1 cellular context compared by ENCODE assay signal in the genomic region with DNA sequence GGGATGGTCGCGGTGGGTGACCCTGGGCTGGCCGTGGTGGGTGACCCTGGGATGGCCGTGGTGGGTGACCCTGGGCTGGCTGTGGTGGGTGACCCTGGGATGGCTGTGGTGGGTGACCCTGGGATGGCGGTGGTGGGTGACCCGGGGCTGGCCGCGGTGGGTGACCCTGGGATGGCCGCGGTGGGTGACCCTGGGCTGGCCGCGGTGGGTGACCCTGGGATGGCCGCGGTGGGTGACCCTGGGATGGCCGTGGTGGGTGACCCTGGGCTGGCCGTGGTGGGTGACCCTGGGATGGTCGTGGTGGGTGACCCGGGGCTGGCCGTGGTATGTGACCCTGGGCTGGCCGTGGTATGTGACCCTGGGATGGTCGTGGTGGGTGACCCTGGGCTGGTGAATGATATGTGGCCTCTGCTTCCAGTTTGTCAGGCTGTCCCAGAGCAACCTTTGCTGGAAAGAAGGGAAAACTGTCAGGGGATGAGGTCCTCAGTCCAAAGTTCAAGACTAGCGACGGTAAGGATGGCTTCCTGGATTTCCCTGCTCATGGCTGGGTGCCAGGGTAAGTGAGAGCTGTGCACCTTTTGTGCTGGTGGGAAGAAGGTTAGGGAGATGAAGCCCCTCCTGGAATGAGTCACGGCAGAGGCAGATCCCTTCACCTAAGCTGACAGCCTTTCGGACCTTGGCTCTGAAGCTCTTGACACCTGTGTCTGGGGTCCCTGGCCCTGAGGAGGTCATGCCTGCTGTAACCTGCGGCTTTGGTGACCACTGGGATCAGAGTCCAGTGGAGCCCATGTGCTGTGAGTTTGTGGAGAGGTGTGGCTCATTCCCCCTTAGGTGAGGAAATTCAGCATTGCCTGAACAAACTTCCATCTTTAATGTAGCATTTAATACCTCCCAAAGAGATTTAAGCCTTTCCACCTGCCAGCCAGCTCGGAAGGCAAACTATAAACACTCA.
TF ChIP-seq lines count a peak whose summit lies in the region.

No MANE protein-coding gene starts in this region.

TF ChIP-seq in HepG2, 621 proteins besides CTCF, POLR2A, EP300 and RAD21 (continued from another document and continues in another):
- TF ChIP-seq, protein P1, sequence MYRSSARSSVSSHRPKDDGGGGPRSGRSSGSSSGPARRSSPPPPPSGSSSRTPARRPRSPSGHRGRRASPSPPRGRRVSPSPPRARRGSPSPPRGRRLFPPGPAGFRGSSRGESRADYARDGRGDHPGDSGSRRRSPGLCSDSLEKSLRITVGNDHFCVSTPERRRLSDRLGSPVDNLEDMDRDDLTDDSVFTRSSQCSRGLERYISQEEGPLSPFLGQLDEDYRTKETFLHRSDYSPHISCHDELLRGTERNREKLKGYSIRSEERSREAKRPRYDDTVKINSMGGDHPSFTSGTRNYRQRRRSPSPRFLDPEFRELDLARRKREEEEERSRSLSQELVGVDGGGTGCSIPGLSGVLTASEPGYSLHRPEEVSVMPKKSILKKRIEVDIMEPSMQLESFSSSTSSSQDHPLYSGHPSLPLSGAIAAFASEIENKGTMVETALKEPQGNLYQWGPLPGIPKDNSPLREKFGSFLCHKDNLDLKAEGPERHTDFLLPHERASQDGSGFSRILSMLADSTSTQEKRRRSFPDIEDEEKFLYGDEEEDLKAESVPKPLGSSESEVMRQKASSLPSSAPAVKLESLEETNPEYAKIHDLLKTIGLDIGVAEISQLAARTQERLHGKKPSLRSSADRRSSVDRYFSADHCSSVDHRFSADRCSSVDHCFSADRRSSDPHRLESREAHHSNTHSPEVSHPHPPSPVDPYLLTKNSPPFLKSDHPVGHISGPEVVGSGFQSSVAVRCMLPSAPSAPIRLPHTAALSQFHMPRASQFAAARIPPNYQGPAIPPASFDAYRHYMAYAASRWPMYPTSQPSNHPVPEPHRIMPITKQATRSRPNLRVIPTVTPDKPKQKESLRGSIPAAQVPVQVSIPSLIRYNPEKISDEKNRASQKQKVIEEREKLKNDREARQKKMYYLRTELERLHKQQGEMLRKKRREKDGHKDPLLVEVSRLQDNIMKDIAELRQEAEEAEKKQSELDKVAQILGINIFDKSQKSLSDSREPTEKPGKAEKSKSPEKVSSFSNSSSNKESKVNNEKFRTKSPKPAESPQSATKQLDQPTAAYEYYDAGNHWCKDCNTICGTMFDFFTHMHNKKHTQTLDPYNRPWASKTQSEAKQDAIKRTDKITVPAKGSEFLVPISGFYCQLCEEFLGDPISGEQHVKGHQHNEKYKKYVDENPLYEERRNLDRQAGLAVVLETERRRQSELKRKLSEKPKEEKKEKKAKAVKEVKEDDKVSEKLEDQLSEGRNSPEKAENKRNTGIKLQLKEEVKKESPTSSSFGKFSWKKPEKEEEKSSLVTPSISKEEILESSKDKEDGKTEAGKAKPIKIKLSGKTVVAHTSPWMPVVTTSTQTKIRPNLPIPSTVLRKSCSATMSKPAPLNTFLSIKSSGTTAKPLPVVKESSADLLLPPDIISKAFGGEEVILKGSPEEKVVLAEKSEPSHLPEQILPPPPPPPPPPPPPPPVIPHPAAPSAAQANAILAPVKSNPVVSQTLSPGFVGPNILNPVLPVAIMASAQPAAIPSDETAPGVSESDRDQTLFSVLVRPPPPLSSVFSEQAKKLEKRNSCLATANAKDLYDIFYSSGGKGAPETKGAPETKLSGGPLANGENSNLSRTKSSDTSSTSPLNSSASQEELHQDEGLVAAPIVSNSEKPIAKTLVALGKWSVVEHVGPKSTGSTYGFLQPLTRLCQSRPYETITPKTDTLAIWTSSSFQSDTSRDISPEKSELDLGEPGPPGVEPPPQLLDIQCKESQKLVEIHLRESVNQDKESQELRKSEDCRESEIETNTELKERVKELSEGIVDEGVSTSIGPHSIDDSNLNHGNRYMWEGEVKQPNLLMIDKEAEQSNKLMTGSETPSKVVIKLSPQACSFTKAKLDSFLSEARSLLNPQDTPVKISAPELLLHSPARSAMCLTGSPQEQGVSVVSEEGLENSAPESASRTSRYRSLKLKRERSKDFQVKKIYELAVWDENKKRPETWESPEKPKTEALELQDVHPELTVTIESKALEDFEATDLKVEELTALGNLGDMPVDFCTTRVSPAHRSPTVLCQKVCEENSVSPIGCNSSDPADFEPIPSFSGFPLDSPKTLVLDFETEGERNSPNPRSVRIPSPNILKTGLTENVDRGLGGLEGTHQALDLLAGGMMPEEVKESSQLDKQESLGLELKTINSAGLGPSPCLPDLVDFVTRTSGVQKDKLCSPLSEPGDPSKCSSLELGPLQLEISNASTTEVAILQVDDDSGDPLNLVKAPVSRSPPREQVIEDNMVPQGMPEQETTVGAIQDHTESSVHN (CRISPR knock-in tag; IDR thresholded peaks at IDR 0.05), result no peak
- TF ChIP-seq RFXANK (CRISPR knock-in tag; IDR thresholded peaks at IDR 0.05), result 0 out of 2 replicates have a peak, but pooled peaks have one; percentile 19
- TF ChIP-seq ZSCAN29 (CRISPR knock-in tag; conservative IDR thresholded peaks at IDR 0.05), result peak; percentile 93; the same call in 1 of the 2 replicates
- TF ChIP-seq HDAC1 (CRISPR knock-in tag; IDR thresholded peaks at IDR 0.05), result no peak; the same call in 1 of the 2 replicates
- TF ChIP-seq HNF4G (IDR thresholded peaks at IDR 0.05; ENCODE audit: borderline replicate concordance, low read depth, low read length), result peak; percentile 93
- peak; percentile 93; the same call in 1 of the 2 replicates for TF ChIP-seq HNF4G (CRISPR knock-in tag; IDR thresholded peaks at IDR 0.05; ENCODE audit: borderline replicate concordance, low read depth)
- no peak for TF ChIP-seq POLR2AphosphoS2 (IDR thresholded peaks at IDR 0.05; ENCODE audit: low read depth, low read length)
- no peak for TF ChIP-seq ZNF749 (CRISPR knock-in tag; IDR thresholded peaks at IDR 0.05; ENCODE audit: borderline replicate concordance)
- peak; percentile 94 for TF ChIP-seq NR2F6 (IDR thresholded peaks at IDR 0.05)
- peak; percentile 93 for TF ChIP-seq NR2F6 (CRISPR knock-in tag; IDR thresholded peaks at IDR 0.05)
- peak; percentile 51; the same call in 1 of the 2 replicates for TF ChIP-seq SSRP1 (CRISPR knock-in tag; IDR thresholded peaks at IDR 0.05)
- 0 out of 2 replicates have a peak, but pooled peaks have one; percentile 27 for TF ChIP-seq SNAPC2 (CRISPR knock-in tag; IDR thresholded peaks at IDR 0.05)
- TF ChIP-seq DMAP1 (CRISPR knock-in tag; IDR thresholded peaks at IDR 0.05), result peak; percentile 87
- no peak for TF ChIP-seq SNAI1 (CRISPR knock-in tag; IDR thresholded peaks at IDR 0.05; ENCODE audit: borderline replicate concordance)
- TF ChIP-seq SP5 (CRISPR knock-in tag; IDR thresholded peaks at IDR 0.05; ENCODE audit: borderline replicate concordance, low read depth), result peak; percentile 45
- TF ChIP-seq GABPB1 (CRISPR knock-in tag; IDR thresholded peaks at IDR 0.05), result no peak; the same call in 1 of the 2 replicates
- TF ChIP-seq FOXK1 (CRISPR knock-in tag; IDR thresholded peaks at IDR 0.05; ENCODE audit: borderline replicate concordance, low read depth), result 0 out of 2 replicates have a peak, but pooled peaks have one; percentile 76
- no peak for TF ChIP-seq NAIF1 (CRISPR knock-in tag; IDR thresholded peaks at IDR 0.05; ENCODE audit: borderline replicate concordance)
- no peak; the same call in 1 of the 2 replicates for TF ChIP-seq ZNF441 (CRISPR knock-in tag; IDR thresholded peaks at IDR 0.05; ENCODE audit: borderline replicate concordance)
- peak; percentile 40; the same call in 1 of the 2 replicates for TF ChIP-seq KAT8 (CRISPR knock-in tag; IDR thresholded peaks at IDR 0.05)
- TF ChIP-seq ARNT2 (CRISPR knock-in tag; IDR thresholded peaks at IDR 0.05; ENCODE audit: low read depth), result peak; percentile 70
- no peak for TF ChIP-seq SOX6 (IDR thresholded peaks at IDR 0.05)
- TF ChIP-seq SOX6 (CRISPR knock-in tag; IDR thresholded peaks at IDR 0.05), result peak; percentile 70
- peak in 1 of 2 experiments; percentile 85; a peak in 1 of 4 replicates for TF ChIP-seq KLF16 (CRISPR knock-in tag; IDR thresholded peaks at IDR 0.05)
- TF ChIP-seq, protein P2, sequence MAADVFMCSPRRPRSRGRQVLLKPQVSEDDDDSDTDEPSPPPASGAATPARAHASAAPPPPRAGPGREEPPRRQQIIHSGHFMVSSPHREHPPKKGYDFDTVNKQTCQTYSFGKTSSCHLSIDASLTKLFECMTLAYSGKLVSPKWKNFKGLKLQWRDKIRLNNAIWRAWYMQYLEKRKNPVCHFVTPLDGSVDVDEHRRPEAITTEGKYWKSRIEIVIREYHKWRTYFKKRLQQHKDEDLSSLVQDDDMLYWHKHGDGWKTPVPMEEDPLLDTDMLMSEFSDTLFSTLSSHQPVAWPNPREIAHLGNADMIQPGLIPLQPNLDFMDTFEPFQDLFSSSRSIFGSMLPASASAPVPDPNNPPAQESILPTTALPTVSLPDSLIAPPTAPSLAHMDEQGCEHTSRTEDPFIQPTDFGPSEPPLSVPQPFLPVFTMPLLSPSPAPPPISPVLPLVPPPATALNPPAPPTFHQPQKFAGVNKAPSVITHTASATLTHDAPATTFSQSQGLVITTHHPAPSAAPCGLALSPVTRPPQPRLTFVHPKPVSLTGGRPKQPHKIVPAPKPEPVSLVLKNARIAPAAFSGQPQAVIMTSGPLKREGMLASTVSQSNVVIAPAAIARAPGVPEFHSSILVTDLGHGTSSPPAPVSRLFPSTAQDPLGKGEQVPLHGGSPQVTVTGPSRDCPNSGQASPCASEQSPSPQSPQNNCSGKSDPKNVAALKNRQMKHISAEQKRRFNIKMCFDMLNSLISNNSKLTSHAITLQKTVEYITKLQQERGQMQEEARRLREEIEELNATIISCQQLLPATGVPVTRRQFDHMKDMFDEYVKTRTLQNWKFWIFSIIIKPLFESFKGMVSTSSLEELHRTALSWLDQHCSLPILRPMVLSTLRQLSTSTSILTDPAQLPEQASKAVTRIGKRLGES (CRISPR knock-in tag; IDR thresholded peaks at IDR 0.05; ENCODE audit: borderline replicate concordance), result no peak
- peak; percentile 98 for TF ChIP-seq TBX2 (CRISPR knock-in tag; IDR thresholded peaks at IDR 0.05; ENCODE audit: borderline replicate concordance)
- TF ChIP-seq TCF12 (IDR thresholded peaks at IDR 0.05), result no peak
- peak; percentile 55; the same call in 1 of the 2 replicates for TF ChIP-seq TCF12 (CRISPR knock-in tag; IDR thresholded peaks at IDR 0.05)
- no peak for TF ChIP-seq ZNF24 (IDR thresholded peaks at IDR 0.05)
- TF ChIP-seq MED13 (CRISPR knock-in tag; IDR thresholded peaks at IDR 0.05), result no peak
- TF ChIP-seq HNRNPL (IDR thresholded peaks at IDR 0.05; ENCODE audit: low read depth, low read length), result peak; percentile 52; the same call in 1 of the 2 replicates
- TF ChIP-seq JUN (CRISPR knock-in tag; IDR thresholded peaks at IDR 0.05), result peak; percentile 88
- peak; percentile 64; the same call in 1 of the 2 replicates for TF ChIP-seq TFDP1 (CRISPR knock-in tag; IDR thresholded peaks at IDR 0.05; ENCODE audit: borderline replicate concordance)
- peak; percentile 87 for TF ChIP-seq ZMYM3 (CRISPR knock-in tag; IDR thresholded peaks at IDR 0.05)
- TF ChIP-seq HES4 (CRISPR knock-in tag; IDR thresholded peaks at IDR 0.05; ENCODE audit: borderline replicate concordance), result 0 out of 2 replicates have a peak, but pooled peaks have one; percentile 75
- TF ChIP-seq, protein P3, sequence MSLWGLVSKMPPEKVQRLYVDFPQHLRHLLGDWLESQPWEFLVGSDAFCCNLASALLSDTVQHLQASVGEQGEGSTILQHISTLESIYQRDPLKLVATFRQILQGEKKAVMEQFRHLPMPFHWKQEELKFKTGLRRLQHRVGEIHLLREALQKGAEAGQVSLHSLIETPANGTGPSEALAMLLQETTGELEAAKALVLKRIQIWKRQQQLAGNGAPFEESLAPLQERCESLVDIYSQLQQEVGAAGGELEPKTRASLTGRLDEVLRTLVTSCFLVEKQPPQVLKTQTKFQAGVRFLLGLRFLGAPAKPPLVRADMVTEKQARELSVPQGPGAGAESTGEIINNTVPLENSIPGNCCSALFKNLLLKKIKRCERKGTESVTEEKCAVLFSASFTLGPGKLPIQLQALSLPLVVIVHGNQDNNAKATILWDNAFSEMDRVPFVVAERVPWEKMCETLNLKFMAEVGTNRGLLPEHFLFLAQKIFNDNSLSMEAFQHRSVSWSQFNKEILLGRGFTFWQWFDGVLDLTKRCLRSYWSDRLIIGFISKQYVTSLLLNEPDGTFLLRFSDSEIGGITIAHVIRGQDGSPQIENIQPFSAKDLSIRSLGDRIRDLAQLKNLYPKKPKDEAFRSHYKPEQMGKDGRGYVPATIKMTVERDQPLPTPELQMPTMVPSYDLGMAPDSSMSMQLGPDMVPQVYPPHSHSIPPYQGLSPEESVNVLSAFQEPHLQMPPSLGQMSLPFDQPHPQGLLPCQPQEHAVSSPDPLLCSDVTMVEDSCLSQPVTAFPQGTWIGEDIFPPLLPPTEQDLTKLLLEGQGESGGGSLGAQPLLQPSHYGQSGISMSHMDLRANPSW (CRISPR knock-in tag; IDR thresholded peaks at IDR 0.05; ENCODE audit: borderline replicate concordance), result peak; percentile 70; the same call in 1 of the 2 replicates
- TF ChIP-seq ZNF878 (CRISPR knock-in tag; IDR thresholded peaks at IDR 0.05), result peak; percentile 56; the same call in 1 of the 2 replicates
- peak; percentile 37 for TF ChIP-seq ZNF607 (CRISPR knock-in tag; IDR thresholded peaks at IDR 0.05; ENCODE audit: borderline replicate concordance)
- peak; percentile 63 for TF ChIP-seq ATF7-NPFF (CRISPR knock-in tag; IDR thresholded peaks at IDR 0.05; ENCODE audit: low read depth)
- TF ChIP-seq RARA (CRISPR knock-in tag; IDR thresholded peaks at IDR 0.05), result peak; percentile 85
- no peak for TF ChIP-seq ZNF879 (CRISPR knock-in tag; IDR thresholded peaks at IDR 0.05)
- peak; percentile 58; the same call in 1 of the 2 replicates for TF ChIP-seq ZNF263 (CRISPR knock-in tag; IDR thresholded peaks at IDR 0.05)
- TF ChIP-seq EHMT2 (IDR thresholded peaks at IDR 0.05; ENCODE audit: borderline replicate concordance, low read depth, low read length), result peak; percentile 35; the same call in 1 of the 2 replicates
- TF ChIP-seq ZFP37 (CRISPR knock-in tag; IDR thresholded peaks at IDR 0.05; ENCODE audit: borderline replicate concordance), result no peak; the same call in 1 of the 2 replicates
- peak; percentile 66; the same call in 1 of the 2 replicates for TF ChIP-seq RCOR2 (CRISPR knock-in tag; IDR thresholded peaks at IDR 0.05)
